19 cellular contexts compared by ENCODE assay signal in the genomic region with DNA sequence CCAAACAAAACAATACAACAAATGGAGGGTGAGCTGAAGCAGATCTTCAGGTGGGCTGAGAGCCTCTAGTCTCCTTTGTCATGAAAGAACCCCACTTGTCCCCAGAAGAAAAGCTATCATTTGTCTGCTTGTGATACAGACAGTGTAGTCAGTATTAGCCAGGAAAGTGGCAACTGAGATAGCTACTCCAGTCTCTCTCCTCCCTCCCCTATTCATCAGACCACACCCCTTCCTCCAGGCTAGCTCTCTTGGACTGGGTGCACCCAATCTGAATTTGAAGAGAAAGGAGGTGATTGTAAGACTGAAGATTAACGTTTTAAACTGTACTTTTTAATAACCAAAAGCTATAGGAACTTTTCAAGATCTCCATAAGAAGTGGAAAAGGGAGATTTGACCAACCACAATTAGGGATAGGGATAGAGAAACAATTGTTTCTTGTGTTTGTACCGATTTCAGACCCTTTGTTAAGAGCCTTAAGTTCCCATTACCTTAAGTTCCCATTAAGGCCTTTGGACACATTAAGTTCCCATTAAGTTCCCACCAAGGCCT. TPM values are rescaled to one million over a fixed set of nuclear protein-coding genes. Genes with fewer than 3 reads are reported as not detected.
DNase-seq lines count a peak whose midpoint lies in the region; ATAC-seq and TF ChIP-seq lines count a peak whose summit lies in the region.
"Had no signal": no experiment of that assay in that cellular context is flagged by ENCODE, and none has a peak within 500 bp of the region (broad histone marks: within the 10 kb centered on the region; RNA-seq: fewer than 3 reads in every experiment).

No MANE protein-coding gene starts in this region.

- no peaks in the 10 kb centered on the region for H3K9me3 ChIP-seq in HEK293 (ENCODE audit: control insufficient read depth, insufficient read depth, low read depth, low read length)
- H3K9me3 ChIP-seq in CD8-positive, alpha-beta T cell (ENCODE audit: low read length), result no peaks in the 10 kb centered on the region
- H3K9me3 ChIP-seq: BLaER1 treated with 17β-estradiol and CSF1 and Interleukin-3, amounts not matched to agents 10 nM and 100 nM; gastrocnemius medialis had no signal

- in situ Hi-C loops in ACHN (cut with HindIII; ENCODE audit: low pct_ligation_motif_present, low pct_unique_long_range_greater_than_20kb, low sequenced_read_pairs), result no loop called here

- POLR2A ChIA-PET in HEK293 (lab: Yijun Ruan, JAX), result interaction anchor here (1.9 kb wide), 1 partner anchor 13 kb away, joined by 9 read pairs; no protein-coding TSS in a partner anchor
- POLR2A ChIA-PET in CD8-positive, alpha-beta T cell (lab: Charles Lee), result no interaction called here

- no peaks in the 10 kb centered on the region for H3K36me3 ChIP-seq in HEK293 (ENCODE audit: control insufficient read depth in 2 of 2, insufficient read depth in 1 of 2, low read length in 2 of 2)
- no peaks in the 10 kb centered on the region for H3K36me3 ChIP-seq in CD8-positive, alpha-beta T cell (ENCODE audit: insufficient read depth, low read length)
- H3K36me3 ChIP-seq: BLaER1 treated with 17β-estradiol and CSF1 and Interleukin-3, amounts not matched to agents 10 nM and 100 nM; gastrocnemius medialis had no signal

- H3K4me1 ChIP-seq in HEK293 (ENCODE audit: control insufficient read depth, insufficient read depth, low read length), result peaks cover 12% of the 10 kb centered on the region
- no peaks in the 10 kb centered on the region for H3K4me1 ChIP-seq in CD8-positive, alpha-beta T cell (ENCODE audit: insufficient read depth, low read length)
- H3K4me1 ChIP-seq: BLaER1 treated with 17β-estradiol and CSF1 and Interleukin-3, amounts not matched to agents 10 nM and 100 nM had no signal

- ATAC-seq in activated T-helper 17 cell treated with anti-CD3 and anti-CD28 coated beads, Interleukin-2, amount 50 U/mL, for 72 hours (replicated peaks), result peak; percentile 29
- peak; percentile 43 for ATAC-seq in left lobe of liver
- no peak for ATAC-seq in HG03521 (IDR thresholded peaks at IDR 0.05; ENCODE audit: unreplicated experiment)
- no peak for ATAC-seq in CD8-positive, alpha-beta T cell
- ATAC-seq: gastrocnemius medialis; stimulated activated memory B cell treated with anti-CD40 and anti-IgM and Interleukin-4, amounts not matched to agents 10 μg/mL and 1 μg/mL and 100 μg/mL, for 72 hours had no signal

- CTCF ChIA-PET in HEK293 (lab: Yijun Ruan, JAX), result interaction anchor here (0.7 to 2.3 kb wide), 4 partner anchors 15 to 130 kb away, joined by 3 to 9 read pairs (median 4); no protein-coding TSS in a partner anchor
- CTCF ChIA-PET in CD8-positive, alpha-beta T cell (lab: Charles Lee), result interaction anchor here (0.9 kb wide), 1 partner anchor 12 kb away, joined by 4 read pairs; no protein-coding TSS in a partner anchor

- H3K4me1 Mint-ChIP-seq in activated T-helper 17 cell treated with anti-CD3 and anti-CD28 coated beads, Interleukin-2, amount 50 U/mL, for 72 hours, result peaks cover 9% of the 10 kb centered on the region
- H3K4me1 Mint-ChIP-seq in CD8-positive, alpha-beta T cell (ENCODE audit: low read depth), result peaks cover 6% of the 10 kb centered on the region

- H3K27ac Mint-ChIP-seq in activated T-helper 17 cell treated with anti-CD3 and anti-CD28 coated beads, Interleukin-2, amount 50 U/mL, for 72 hours, result no peak overlapping the region
- H3K27ac Mint-ChIP-seq in CD8-positive, alpha-beta T cell, result no peak overlapping the region
- H3K27ac Mint-ChIP-seq: stimulated activated memory B cell treated with anti-CD40 and anti-IgM and Interleukin-4, amounts not matched to agents 10 μg/mL and 1 μg/mL and 100 μg/mL, for 72 hours; T-helper 2 cell treated with Interferon-gamma antibody and Interleukin-4, amounts not matched to agents 5 μg/mL and 100 μg/mL, for 36 hours had no signal

- TF ChIP-seq CTCF in HEK293 (tag by site-specific recombination; IDR thresholded peaks at IDR 0.05), result no peak
- TF ChIP-seq CTCF in CD8-positive, alpha-beta T cell (IDR thresholded peaks at IDR 0.05), result no peak

- no peaks in the 10 kb centered on the region for H3K27me3 Mint-ChIP-seq in activated T-helper 17 cell treated with anti-CD3 and anti-CD28 coated beads, Interleukin-2, amount 50 U/mL, for 72 hours
- H3K27me3 Mint-ChIP-seq in CD8-positive, alpha-beta T cell (ENCODE audit: low read depth), result no peaks in the 10 kb centered on the region
- H3K27me3 Mint-ChIP-seq: stimulated activated memory B cell treated with anti-CD40 and anti-IgM and Interleukin-4, amounts not matched to agents 10 μg/mL and 1 μg/mL and 100 μg/mL, for 72 hours had no signal

- H3K9me3 Mint-ChIP-seq in activated T-helper 17 cell treated with anti-CD3 and anti-CD28 coated beads, Interleukin-2, amount 50 U/mL, for 72 hours, result no peaks in the 10 kb centered on the region
- H3K9me3 Mint-ChIP-seq in CD8-positive, alpha-beta T cell, result no peaks in the 10 kb centered on the region
- H3K9me3 Mint-ChIP-seq: stimulated activated memory B cell treated with anti-CD40 and anti-IgM and Interleukin-4, amounts not matched to agents 10 μg/mL and 1 μg/mL and 100 μg/mL, for 72 hours; T-helper 2 cell treated with Interferon-gamma antibody and Interleukin-4, amounts not matched to agents 5 μg/mL and 100 μg/mL, for 36 hours had no signal

- H3K27me3 ChIP-seq in CD8-positive, alpha-beta T cell (ENCODE audit: insufficient read depth, low read length), result no peaks in the 10 kb centered on the region
- H3K27me3 ChIP-seq: gastrocnemius medialis had no signal

- no peak overlapping the region for H3K4me3 Mint-ChIP-seq in activated T-helper 17 cell treated with anti-CD3 and anti-CD28 coated beads, Interleukin-2, amount 50 U/mL, for 72 hours
- no peak overlapping the region for H3K4me3 Mint-ChIP-seq in CD8-positive, alpha-beta T cell
- H3K4me3 Mint-ChIP-seq: stimulated activated memory B cell treated with anti-CD40 and anti-IgM and Interleukin-4, amounts not matched to agents 10 μg/mL and 1 μg/mL and 100 μg/mL, for 72 hours; T-helper 2 cell treated with Interferon-gamma antibody and Interleukin-4, amounts not matched to agents 5 μg/mL and 100 μg/mL, for 36 hours had no signal

- DNase-seq in EH (ENCODE audit: low read depth) (peak; percentile 23), left lobe of liver (ENCODE audit: low spot score) (no peak), ACHN (no peak), NCI-H1048 (lab: John Stamatoyannopoulos, UW) (no peak)
- no peak for DNase-seq in CD8-positive, alpha-beta T cell
- DNase-seq: effector memory CD4-positive, alpha-beta T cell; gastrocnemius medialis; HCEC 1CT; kidney; NCI-H1105; NCI-H446; retina; stimulated activated CD4-positive, alpha-beta T cell treated with anti-CD3 and anti-CD28 coated beads, Interleukin-4, amount 100 ng/mL, for 1 hour had no signal

- no peaks in the 10 kb centered on the region for H3K36me3 Mint-ChIP-seq in activated T-helper 17 cell treated with anti-CD3 and anti-CD28 coated beads, Interleukin-2, amount 50 U/mL, for 72 hours (ENCODE audit: low read depth)
- no peaks in the 10 kb centered on the region for H3K36me3 Mint-ChIP-seq in CD8-positive, alpha-beta T cell
- H3K36me3 Mint-ChIP-seq: stimulated activated memory B cell treated with anti-CD40 and anti-IgM and Interleukin-4, amounts not matched to agents 10 μg/mL and 1 μg/mL and 100 μg/mL, for 72 hours had no signal

- no peak overlapping the region for H3K4me3 ChIP-seq in HEK293 (ENCODE audit: low read depth, low read length)
- no peak overlapping the region for H3K4me3 ChIP-seq in CD8-positive, alpha-beta T cell (ENCODE audit: low read depth, low read length)
- H3K4me3 ChIP-seq: BLaER1 treated with 17β-estradiol and CSF1 and Interleukin-3, amounts not matched to agents 10 nM and 100 nM; gastrocnemius medialis had no signal

- H3K27ac ChIP-seq in HEK293 (ENCODE audit: extremely low read depth, low read depth, low read length), result no peak overlapping the region
- H3K27ac ChIP-seq in CD8-positive, alpha-beta T cell (ENCODE audit: low read depth, low read length), result no peak overlapping the region
- H3K27ac ChIP-seq: BLaER1 treated with 17β-estradiol and CSF1 and Interleukin-3, amounts not matched to agents 10 nM and 100 nM had no signal

- intact Hi-C loops in CD8-positive, alpha-beta T cell (cut with DNase I, micrococcal nuclease), result no loop called here

TF ChIP-seq in HEK293, 187 proteins besides CTCF, POLR2A, EP300 and RAD21:
- no peak for TF ChIP-seq ZNF140 (tag by site-specific recombination; IDR thresholded peaks at IDR 0.05)
- peak; percentile 65 for TF ChIP-seq ZNF341 (tag by site-specific recombination; IDR thresholded peaks at IDR 0.05; ENCODE audit: low read depth)
- TF ChIP-seq ZNF354C (tag by site-specific recombination; IDR thresholded peaks at IDR 0.05; ENCODE audit: borderline replicate concordance, low read depth), result no peak
- 0 out of 2 replicates have a peak, but pooled peaks have one; percentile 31 for TF ChIP-seq KLF9 (tag by site-specific recombination; IDR thresholded peaks at IDR 0.05; ENCODE audit: low read depth)

RNA-seq across cellular contexts. Expression of gene BMPR1A, which starts 14.1 kb away (rescaled TPM):
- 10 to 100 TPM; 11.1 to 14.4 TPM for total RNA-seq in activated T-helper 17 cell treated with anti-CD3 and anti-CD28 coated beads, Interleukin-2, amount 50 U/mL, for 72 hours
- total RNA-seq in left lobe of liver, result 12.6 TPM
- 1 to 10 TPM; 1.6 to 2.0 TPM for total RNA-seq in CD8-positive, alpha-beta T cell

Comparison
In these comparisons a context has a peak if more than half of its experiments do, and no peak if none do; other contexts are left out.
1. ATAC-seq: peak in activated T-helper 17 cell treated with anti-CD3 and anti-CD28 coated beads, Interleukin-2, amount 50 U/mL, for 72 hours (single experiment) and left lobe of liver (single experiment); none in HG03521 (single experiment) and CD8-positive, alpha-beta T cell (single experiment).